Comparison of ENCODE assay signal across 8 cellular contexts in genomic region chr11:104073950-104074349, GRCh38.
A peak's percentile ranks its signal among the peaks of the same experiment; 100 is the strongest.
DNase-seq lines count a peak whose midpoint lies in the region; ATAC-seq and TF ChIP-seq lines count a peak whose summit lies in the region.

No MANE protein-coding gene starts in this region.

- peak; percentile 11 for DNase-seq in EH (ENCODE audit: low read depth)
- peak; percentile 38 to 66 for DNase-seq in HL-60 (ENCODE audit: low read depth in 1 of 2, low spot score in 1 of 2)
- DNase-seq in glomerular visceral epithelial cell (ENCODE audit: extremely low spot score): no peak
- no peak for DNase-seq in amygdala (lab: John Stamatoyannopoulos, UW)
- no peak for DNase-seq in retina

- H3K27ac Mint-ChIP-seq in dendritic cell treated with granulocyte-macrophage colony-stimulating factor and Interleukin-4, amounts not matched to agents 40 ng/mL and 50 ng/mL, for 4 days: peak overlapping the region; percentile 43

- peaks cover 9% of the 10 kb centered on the region for H3K9me3 Mint-ChIP-seq in dendritic cell treated with granulocyte-macrophage colony-stimulating factor and Interleukin-4, amounts not matched to agents 40 ng/mL and 50 ng/mL, for 4 days

- H3K27me3 Mint-ChIP-seq in dendritic cell treated with granulocyte-macrophage colony-stimulating factor and Interleukin-4, amounts not matched to agents 40 ng/mL and 50 ng/mL, for 4 days: no peaks in the 10 kb centered on the region

- TF ChIP-seq CTCF in HL-60 (IDR thresholded peaks at IDR 0.05; ENCODE audit: insufficient read depth, low read length): no peak

- no peak overlapping the region for H3K27ac ChIP-seq in HL-60 (replicated peaks)

- no peak overlapping the region for H3K4me3 Mint-ChIP-seq in dendritic cell treated with granulocyte-macrophage colony-stimulating factor and Interleukin-4, amounts not matched to agents 40 ng/mL and 50 ng/mL, for 4 days

- ATAC-seq in GM21576 (IDR thresholded peaks at IDR 0.05; ENCODE audit: unreplicated experiment): peak; percentile 90
- no peak for ATAC-seq in GM21528 (IDR thresholded peaks at IDR 0.05; ENCODE audit: low FRiP score, unreplicated experiment)

- peaks cover 22% of the 10 kb centered on the region for H3K4me1 Mint-ChIP-seq in dendritic cell treated with granulocyte-macrophage colony-stimulating factor and Interleukin-4, amounts not matched to agents 40 ng/mL and 50 ng/mL, for 4 days (ENCODE audit: low read depth)

- intact Hi-C loops in dendritic cell treated with granulocyte-macrophage colony-stimulating factor and Interleukin-4, amounts not matched to agents 40 ng/mL and 50 ng/mL, for 4 days (cut with micrococcal nuclease): no loop called here

- H3K4me3 ChIP-seq in HL-60 (replicated peaks; ENCODE audit: insufficient read depth, low read length): no peak overlapping the region

- no peaks in the 10 kb centered on the region for H3K27me3 ChIP-seq in HL-60 (ENCODE audit: insufficient read depth, poor library complexity, severe bottlenecking)

- H3K36me3 Mint-ChIP-seq in dendritic cell treated with granulocyte-macrophage colony-stimulating factor and Interleukin-4, amounts not matched to agents 40 ng/mL and 50 ng/mL, for 4 days (ENCODE audit: low read depth): no peaks in the 10 kb centered on the region

Comparison
In these comparisons a context has a peak if more than half of its experiments do, and no peak if none do; other contexts are left out.
1. DNase-seq: peak in EH (single experiment) and HL-60 (2 of 2); none in glomerular visceral epithelial cell (single experiment), amygdala (0 of 56) and retina (single experiment).